ENCODE assay signal across 13 cellular contexts in the genomic region with DNA sequence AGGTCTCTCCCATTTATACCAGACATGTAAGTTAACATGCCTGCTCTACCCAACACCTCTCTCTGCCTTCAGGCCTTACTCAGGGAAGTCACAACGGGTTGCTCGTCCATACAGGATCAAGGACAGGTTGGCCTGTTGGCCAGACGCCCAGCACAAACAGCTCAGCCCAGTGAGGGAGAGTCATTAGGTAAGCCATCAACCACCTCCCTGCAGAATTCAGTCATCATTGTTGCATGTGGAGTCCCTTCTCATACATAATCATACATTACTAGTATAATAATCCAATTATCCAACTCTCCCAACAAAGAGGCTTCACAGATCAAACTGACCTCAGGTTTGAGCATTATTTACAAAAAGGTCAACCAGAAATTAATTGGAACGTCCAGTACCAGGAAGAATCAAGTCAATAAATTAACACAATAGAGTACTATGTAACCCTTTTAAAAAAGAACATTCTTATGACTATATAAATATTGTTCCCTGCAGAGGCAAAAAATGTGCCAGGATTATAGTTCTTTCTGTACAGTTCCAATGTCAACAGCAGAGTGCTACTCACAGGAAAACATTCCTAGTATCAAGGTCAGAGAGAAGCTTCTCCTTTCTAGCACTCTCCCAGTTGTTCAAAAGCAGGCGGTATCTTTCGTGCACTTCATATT. TPM values are rescaled to one million over a fixed set of nuclear protein-coding genes. Genes with fewer than 3 reads are reported as not detected.
DNase-seq lines count a peak whose midpoint lies in the region; ATAC-seq and TF ChIP-seq lines count a peak whose summit lies in the region.
"Had no signal": no experiment of that assay in that cellular context is flagged by ENCODE, and none has a peak within 500 bp of the region (broad histone marks: within the 10 kb centered on the region; RNA-seq: fewer than 3 reads in every experiment).

No MANE protein-coding gene starts in this region.

- DNase-seq in DMS153 (lab: John Stamatoyannopoulos, UW): peak; percentile 30
- DNase-seq in DMS153 treated with DMSO at 0.1 percent for 48 hours (lab: John Stamatoyannopoulos, UW; ENCODE audit: unreplicated experiment): no peak
- peak; percentile 64 for DNase-seq in MCF 10A (ENCODE audit: unreplicated experiment)
- peak; percentile 83 for DNase-seq in kidney tubule cell (ENCODE audit: low spot score)
- DNase-seq in stomach: peak; percentile 91
- no peak for DNase-seq in SK-N-DZ (ENCODE audit: low spot score)
- DNase-seq in germinal center (ENCODE audit: low spot score): no peak
- DNase-seq: 8988T; activated CD4-positive, alpha-beta T cell treated with anti-CD3 and anti-CD28 coated beads for 4 hours; central memory CD4-positive, alpha-beta T cell; Kasumi-1 had no signal

- no peak for TF ChIP-seq EP300 in stomach (IDR thresholded peaks at IDR 0.05)

- no peaks in the 10 kb centered on the region for H3K27me3 Mint-ChIP-seq in MCF 10A (ENCODE audit: insufficient read depth, unreplicated experiment)
- H3K27me3 Mint-ChIP-seq: progenitor cell of endocrine pancreas had no signal

- no peak overlapping the region for H3K4me3 Mint-ChIP-seq in MCF 10A (ENCODE audit: unreplicated experiment)

- TF ChIP-seq CTCF in MCF 10A (IDR thresholded peaks at IDR 0.05; ENCODE audit: unreplicated experiment) (no peak), stomach (IDR thresholded peaks at IDR 0.05) (no peak)

- TF ChIP-seq POLR2A in stomach (IDR thresholded peaks at IDR 0.05): no peak

- no TSS peak for BruUV-seq in MCF 10A (replicated peaks; lab: Mats Ljungman, UMichigan)

- no peaks in the 10 kb centered on the region for H3K9me3 Mint-ChIP-seq in MCF 10A (ENCODE audit: unreplicated experiment)

- 22 to 49% (median 37%) methylated on average over 6 of the region's 6 CpGs for WGBS in stomach, 5 donors

- CTCF ChIA-PET in MCF 10A (lab: Yijun Ruan, JAX): interaction anchor here (0.9 kb wide), 1 partner anchor 68 kb away, joined by 7 read pairs; no protein-coding TSS in a partner anchor

- peak overlapping the region; percentile 8 for H3K27ac Mint-ChIP-seq in MCF 10A (ENCODE audit: low read depth, unreplicated experiment)

- intact Hi-C loops in MCF 10A (cut with micrococcal nuclease): no loop called here
- intact Hi-C loops in stomach (cut with DNase I; ENCODE audit: low total_unique reads): no loop called here

- no peaks in the 10 kb centered on the region for H3K36me3 ChIP-seq in stomach

- H3K27ac ChIP-seq in stomach: peak overlapping the region; percentile 81 to 93 (median 83)

- POLR2A ChIA-PET in MCF 10A (lab: Yijun Ruan, JAX): interaction anchor here (0.6 to 2.1 kb wide), 7 partner anchors 16 to 1912 kb away, joined by 3 to 8 read pairs (median 3); partner anchors contain the start of genes BTBD1 and RAMAC

- no peaks in the 10 kb centered on the region for H3K36me3 Mint-ChIP-seq in MCF 10A (ENCODE audit: insufficient read depth, unreplicated experiment)

- no peak for ATAC-seq in GM18498 (IDR thresholded peaks at IDR 0.05; ENCODE audit: unreplicated experiment)

- H3K4me1 ChIP-seq in stomach: peaks cover 51 to 74% (median 61%) of the 10 kb centered on the region in 4 donors

- no peak overlapping the region for H3K4me3 ChIP-seq in stomach

- H3K9me3 ChIP-seq in stomach: no peaks in the 10 kb centered on the region

- no peaks in the 10 kb centered on the region for H3K27me3 ChIP-seq in stomach

- H3K4me1 Mint-ChIP-seq in MCF 10A (ENCODE audit: insufficient read depth, unreplicated experiment): peaks cover 6% of the 10 kb centered on the region

RNA-seq across cellular contexts. Expression of gene HOMER2, which starts 33.2 kb away (rescaled TPM):
- total RNA-seq in MCF 10A (2022) (8.8 and 17.0 TPM in 2 replicates), stomach (100 to 1,000 TPM in 1 of 5 donors, 10 to 100 TPM in 3, 1 to 10 TPM in 1; 2.9 to 144 (median 85.8) TPM)
- 10 to 100 TPM; 35.7 to 77.1 (median 63.8) TPM for polyA plus RNA-seq in stomach
- polyA plus RNA-seq in SK-N-DZ (2014; cell fraction: cytosol; rRNA removed): 18.1 and 30.0 TPM in 2 replicates
- polyA plus RNA-seq in SK-N-DZ (2014; cell fraction: nucleus; rRNA removed): 16.7 and 18.2 TPM in 2 replicates

Comparison
In these comparisons a context has a peak if more than half of its experiments do, and no peak if none do; other contexts are left out.
1. DNase-seq: peak in DMS153 (single experiment), MCF 10A (single experiment), kidney tubule cell (single experiment) and stomach (single experiment); none in DMS153 treated with DMSO at 0.1 percent for 48 hours (single experiment), SK-N-DZ (single experiment) and germinal center (single experiment).